In genomic region chr1:204751480-204751879, GRCh38 we compare ENCODE assay signal across 1 cellular context.
A peak's percentile ranks its signal among the peaks of the same experiment; 100 is the strongest.
TF ChIP-seq lines count a peak whose summit lies in the region.

No MANE protein-coding gene starts in this region.

TF ChIP-seq in K562, 482 proteins besides CTCF, POLR2A, EP300 and RAD21 (continued from another document):
- TF ChIP-seq HDAC3 (IDR thresholded peaks at IDR 0.05; ENCODE audit: borderline replicate concordance, partially characterized antibody) (no peak), PKNOX1 (IDR thresholded peaks at IDR 0.05) (peak; percentile 36), KAT7 (CRISPR knock-in tag; IDR thresholded peaks at IDR 0.05; ENCODE audit: borderline replicate concordance) (no peak)
